Comparison of ENCODE assay signal across 8 cellular contexts in genomic region chr20:2619337-2619736, GRCh38.
"Had no signal": no experiment of that assay in that cellular context is flagged by ENCODE, and none has a peak within 500 bp of the region (broad histone marks: within the 10 kb centered on the region; RNA-seq: fewer than 3 reads in every experiment).

No MANE protein-coding gene starts in this region.

- H2AFZ ChIP-seq: GM23338 had no signal

- H3K4me2 ChIP-seq: GM23338 had no signal

- FAIRE-seq: H1, H54, HTR-8/SVneo had no signal

- DNase-seq: H9, HCEC 1CT, HFFc6, KBM-7 had no signal

- H3K4me3 ChIP-seq: GM23338 had no signal

- ATAC-seq: GM23338 had no signal
